Comparison of ENCODE assay signal across 13 cellular contexts in genomic region chr17:12928736-12929135, GRCh38.
DNase-seq lines count a peak whose midpoint lies in the region; ATAC-seq and TF ChIP-seq lines count a peak whose summit lies in the region.
"Had no signal": no experiment of that assay in that cellular context is flagged by ENCODE, and none has a peak within 500 bp of the region (broad histone marks: within the 10 kb centered on the region; RNA-seq: fewer than 3 reads in every experiment).

No MANE protein-coding gene starts in this region.

- H3K27me3 ChIP-seq in GM23338 (ENCODE audit: insufficient read depth) (no peaks in the 10 kb centered on the region), RWPE2 (ENCODE audit: insufficient read depth, poor library complexity, severe bottlenecking) (no peaks in the 10 kb centered on the region), iPS DF 6.9 (ENCODE audit: control insufficient read depth, insufficient read depth, low read length) (no peaks in the 10 kb centered on the region), ovary (no peaks in the 10 kb centered on the region)

- H3K9me3 ChIP-seq in RWPE2 (ENCODE audit: severe bottlenecking): no peaks in the 10 kb centered on the region
- no peaks in the 10 kb centered on the region for H3K9me3 ChIP-seq in iPS DF 6.9 (ENCODE audit: control insufficient read depth, insufficient read depth, low read length)
- no peaks in the 10 kb centered on the region for H3K9me3 ChIP-seq in ovary

- ATAC-seq in GM23338 (peak; percentile 75), RWPE2 (ENCODE audit: low read depth) (peak; percentile 49; the same call in 1 of the 3 replicates), GM18502 (IDR thresholded peaks at IDR 0.05; ENCODE audit: poor library complexity, unreplicated experiment) (no peak)

- no peak overlapping the region for H3K27ac Mint-ChIP-seq in GM23338
- no peak overlapping the region for H3K27ac Mint-ChIP-seq in nephron progenitor cell
- H3K27ac Mint-ChIP-seq: activated naive CD4-positive, alpha-beta T cell treated with anti-CD3 and anti-CD28 coated beads, Interleukin-2, amount 50 U/mL, for 24 hours had no signal

- H3K79me2 ChIP-seq in GM23338 (replicated peaks; ENCODE audit: insufficient read depth): no peaks in the 10 kb centered on the region

- no peaks in the 10 kb centered on the region for H3K9me2 ChIP-seq in GM23338 (ENCODE audit: insufficient read depth)

- peaks cover 13% of the 10 kb centered on the region for H3K36me3 Mint-ChIP-seq in GM23338 (ENCODE audit: low read depth)
- H3K36me3 Mint-ChIP-seq in nephron progenitor cell (ENCODE audit: low read depth): peaks cover 12% of the 10 kb centered on the region
- H3K36me3 Mint-ChIP-seq: activated naive CD4-positive, alpha-beta T cell treated with anti-CD3 and anti-CD28 coated beads, Interleukin-2, amount 50 U/mL, for 24 hours; IgD-negative memory B cell had no signal

- H3K4me3 ChIP-seq in GM23338 (no peak overlapping the region), RWPE2 (ENCODE audit: severe bottlenecking) (no peak overlapping the region), iPS DF 6.9 (ENCODE audit: low read length) (no peak overlapping the region), ovary (no peak overlapping the region)
- H3K4me3 ChIP-seq: lung had no signal

- H3K4me2 ChIP-seq in GM23338: no peak overlapping the region

- H3K27ac ChIP-seq in GM23338 (ENCODE audit: low read depth) (no peak overlapping the region), RWPE2 (ENCODE audit: poor library complexity, severe bottlenecking) (no peak overlapping the region), iPS DF 6.9 (ENCODE audit: low read length) (no peak overlapping the region), ovary (no peak overlapping the region)

- H3K9me3 Mint-ChIP-seq in GM23338 (peaks cover 6% of the 10 kb centered on the region; the same call in 2 of the 3 replicates), nephron progenitor cell (peaks cover 11% of the 10 kb centered on the region)
- H3K9me3 Mint-ChIP-seq: activated naive CD4-positive, alpha-beta T cell treated with anti-CD3 and anti-CD28 coated beads, Interleukin-2, amount 50 U/mL, for 24 hours had no signal

- TF ChIP-seq POLR2A in ovary (IDR thresholded peaks at IDR 0.05): no peak

- no peaks in the 10 kb centered on the region; the same call in 1 of the 2 replicates for H4K20me1 ChIP-seq in GM23338 (replicated peaks; ENCODE audit: insufficient read depth)

- no peak overlapping the region for H2AFZ ChIP-seq in GM23338

- H3F3A ChIP-seq in GM23338 (replicated peaks; ENCODE audit: low read depth): no peaks in the 10 kb centered on the region

- no peak for DNase-seq in AG09319 (ENCODE audit: extremely low read depth, low read depth)
- DNase-seq in GM23338 (ENCODE audit: low spot score): peak; percentile 40
- no peak for DNase-seq in RWPE2 (ENCODE audit: low spot score)
- peak; percentile 1 for DNase-seq in iPS DF 6.9 (ENCODE audit: low read depth, low spot score)
- DNase-seq in nephron progenitor cell: no peak
- DNase-seq in hippocampal formation (lab: John Stamatoyannopoulos, UW): no peak
- no peak for DNase-seq in ovary
- DNase-seq: DMS79 treated with DMSO at 0.1 percent for 48 hours, right cardiac atrium had no signal

- WGBS in iPS DF 6.9 (ENCODE audit: insufficient coverage, insufficient read length): no CpG with 5 or more reads among the region's 2 CpGs
- WGBS in ovary, 3 donors: 64 to 93% (median 70%) methylated on average over 2 of the region's 2 CpGs

- intact Hi-C loops in ovary (cut with DNase I): no loop called here

- peaks cover 4% of the 10 kb centered on the region for H3K27me3 Mint-ChIP-seq in GM23338 (ENCODE audit: insufficient read depth, low read depth, poor library complexity)
- H3K27me3 Mint-ChIP-seq in nephron progenitor cell (ENCODE audit: low read depth, poor library complexity): no peaks in the 10 kb centered on the region
- H3K27me3 Mint-ChIP-seq: IgD-negative memory B cell had no signal

- H3K36me3 ChIP-seq in GM23338 (ENCODE audit: insufficient read depth): no peaks in the 10 kb centered on the region
- no peaks in the 10 kb centered on the region for H3K36me3 ChIP-seq in RWPE2 (ENCODE audit: low read depth)
- no peaks in the 10 kb centered on the region; the same call in 1 of the 2 replicates for H3K36me3 ChIP-seq in iPS DF 6.9 (ENCODE audit: control insufficient read depth, insufficient read depth, low read length)
- H3K36me3 ChIP-seq in ovary: no peaks in the 10 kb centered on the region

- TF ChIP-seq EP300 in ovary (IDR thresholded peaks at IDR 0.05): no peak

- H3K4me3 Mint-ChIP-seq in GM23338: no peak overlapping the region
- no peak overlapping the region for H3K4me3 Mint-ChIP-seq in nephron progenitor cell
- H3K4me3 Mint-ChIP-seq: activated naive CD4-positive, alpha-beta T cell treated with anti-CD3 and anti-CD28 coated beads, Interleukin-2, amount 50 U/mL, for 24 hours; IgD-negative memory B cell had no signal

- TF ChIP-seq CTCF in AG09319 (IDR thresholded peaks at IDR 0.05; ENCODE audit: low read depth, low read length) (peak; percentile 19), GM23338 (conservative IDR thresholded peaks at IDR 0.05; ENCODE audit: low read depth in 2 of 2) (peak; percentile 43 to 57; a peak in 3 of 4 replicates), RWPE2 (IDR thresholded peaks at IDR 0.05; ENCODE audit: poor library complexity, severe bottlenecking) (peak; percentile 41), nephron progenitor cell (IDR thresholded peaks at IDR 0.05) (no peak), ovary (IDR thresholded peaks at IDR 0.05) (no peak)

- no peaks in the 10 kb centered on the region for H3K4me1 Mint-ChIP-seq in GM23338
- peaks cover 10% of the 10 kb centered on the region for H3K4me1 Mint-ChIP-seq in nephron progenitor cell
- H3K4me1 Mint-ChIP-seq: activated naive CD4-positive, alpha-beta T cell treated with anti-CD3 and anti-CD28 coated beads, Interleukin-2, amount 50 U/mL, for 24 hours; IgD-negative memory B cell had no signal

- no peaks in the 10 kb centered on the region for H3K4me1 ChIP-seq in GM23338 (ENCODE audit: insufficient read depth)
- no peaks in the 10 kb centered on the region for H3K4me1 ChIP-seq in RWPE2 (ENCODE audit: insufficient read depth, poor library complexity, severe bottlenecking)
- H3K4me1 ChIP-seq in iPS DF 6.9 (ENCODE audit: control insufficient read depth, insufficient read depth, low read length): no peaks in the 10 kb centered on the region
- H3K4me1 ChIP-seq in ovary (ENCODE audit: insufficient read depth): no peaks in the 10 kb centered on the region

TF ChIP-seq in GM23338, 12 proteins besides CTCF, POLR2A, EP300 and RAD21 (continues in another document):
- TF ChIP-seq STAT1 (IDR thresholded peaks at IDR 0.05; ENCODE audit: unreplicated experiment) (no peak), ZNF462 (CRISPR knock-in tag; IDR thresholded peaks at IDR 0.05) (no peak), JUNB (IDR thresholded peaks at IDR 0.05; ENCODE audit: unreplicated experiment) (no peak)

Comparison
In these comparisons a context has a peak if more than half of its experiments do, and no peak if none do; other contexts are left out.
1. DNase-seq: peak in GM23338 (single experiment) and iPS DF 6.9 (single experiment); none in AG09319 (single experiment), RWPE2 (single experiment), nephron progenitor cell (single experiment), hippocampal formation (0 of 2) and ovary (0 of 5).
2. CTCF ChIP-seq: peak in AG09319 (single experiment), GM23338 (2 of 2) and RWPE2 (single experiment); none in nephron progenitor cell (single experiment) and ovary (0 of 3).